ENCODE assay signal across 12 cellular contexts in the genomic region with DNA sequence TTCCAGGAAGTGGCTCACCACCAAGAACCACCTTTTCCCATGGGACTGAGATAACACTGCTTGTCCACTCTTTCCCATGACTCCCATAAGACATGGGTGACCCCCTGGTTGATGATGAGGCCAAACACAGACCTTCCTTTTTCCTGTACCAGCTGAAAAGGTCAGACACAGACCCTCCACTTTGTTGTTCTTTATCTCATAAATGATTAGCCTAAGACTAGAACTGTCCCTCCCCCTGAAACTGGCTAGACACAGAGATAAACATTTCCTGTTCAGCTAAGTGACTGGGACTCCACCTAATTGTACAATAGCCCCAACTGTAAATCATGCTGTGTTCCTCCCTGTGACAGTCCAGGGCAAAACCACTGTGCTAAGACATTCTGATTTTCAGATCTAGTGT. TPM values are rescaled to one million over a fixed set of nuclear protein-coding genes. Genes with fewer than 3 reads are reported as not detected.
DNase-seq lines count a peak whose midpoint lies in the region; ATAC-seq, FAIRE-seq and TF ChIP-seq lines count a peak whose summit lies in the region.
"Had no signal": no experiment of that assay in that cellular context is flagged by ENCODE, and none has a peak within 500 bp of the region (broad histone marks: within the 10 kb centered on the region; RNA-seq: fewer than 3 reads in every experiment).

No MANE protein-coding gene starts in this region.

- H3K27ac Mint-ChIP-seq in progenitor cell of endocrine pancreas: peak overlapping the region; percentile 24
- H3K27ac Mint-ChIP-seq: activated naive CD8-positive, alpha-beta T cell treated with anti-CD3 and anti-CD28 coated beads, Interleukin-2, amount 50 U/mL, for 24 hours; naive thymus-derived CD8-positive, alpha-beta T cell had no signal

- in situ Hi-C loops in HAP-1 (cut with MboI; ENCODE audit: low sequenced_read_pairs): no loop called here

- peaks cover 10% of the 10 kb centered on the region for H3K4me1 Mint-ChIP-seq in progenitor cell of endocrine pancreas (ENCODE audit: low read depth)
- H3K4me1 Mint-ChIP-seq: activated naive CD8-positive, alpha-beta T cell treated with anti-CD3 and anti-CD28 coated beads, Interleukin-2, amount 50 U/mL, for 24 hours; naive thymus-derived CD8-positive, alpha-beta T cell had no signal

- H3K27me3 ChIP-seq in HAP-1 (ENCODE audit: low read depth): no peaks in the 10 kb centered on the region

- FAIRE-seq in GM19239 (lab: Jason Lieb, UNC): peak; percentile 60

- peak; percentile 98 for ATAC-seq in HG02759 (IDR thresholded peaks at IDR 0.05; ENCODE audit: unreplicated experiment)
- ATAC-seq: activated naive CD8-positive, alpha-beta T cell treated with anti-CD3 and anti-CD28 coated beads, Interleukin-2, amount 50 U/mL, for 24 hours; naive thymus-derived CD8-positive, alpha-beta T cell had no signal

- TF ChIP-seq CTCF in progenitor cell of endocrine pancreas (IDR thresholded peaks at IDR 0.05; ENCODE audit: unreplicated experiment): no peak

- H3K4me3 ChIP-seq in HAP-1: no peak overlapping the region

- no peaks in the 10 kb centered on the region for H3K4me1 ChIP-seq in HAP-1

- H3K9me3 Mint-ChIP-seq in progenitor cell of endocrine pancreas (ENCODE audit: low read depth): peaks cover 2% of the 10 kb centered on the region
- H3K9me3 Mint-ChIP-seq: activated naive CD8-positive, alpha-beta T cell treated with anti-CD3 and anti-CD28 coated beads, Interleukin-2, amount 50 U/mL, for 24 hours; naive thymus-derived CD8-positive, alpha-beta T cell had no signal

- DNase-seq in GM19239 (ENCODE audit: insufficient read length, low spot score): no peak
- DNase-seq in HuH-7 (ENCODE audit: low spot score): peak; percentile 61
- no peak for DNase-seq in progenitor cell of endocrine pancreas (ENCODE audit: low spot score, unreplicated experiment)
- no peak for DNase-seq in SK-N-DZ (ENCODE audit: low spot score)
- no peak for DNase-seq in 8988T
- DNase-seq in HAP-1 (ENCODE audit: low spot score in 2 of 2): no peak
- DNase-seq: activated naive CD8-positive, alpha-beta T cell treated with anti-CD3 and anti-CD28 coated beads, Interleukin-2, amount 50 U/mL, for 24 hours; naive thymus-derived CD8-positive, alpha-beta T cell; NCI-H524; stimulated activated CD4-positive, alpha-beta T cell treated with anti-CD3 and anti-CD28 coated beads, Interleukin-2, amount 100 ng/mL, for 48 hours had no signal

- H3K36me3 Mint-ChIP-seq in progenitor cell of endocrine pancreas (ENCODE audit: insufficient read depth): no peaks in the 10 kb centered on the region
- H3K36me3 Mint-ChIP-seq: naive thymus-derived CD8-positive, alpha-beta T cell had no signal

- H3K36me3 ChIP-seq in HAP-1 (replicated peaks): no peaks in the 10 kb centered on the region

- H3K9me3 ChIP-seq in HAP-1: no peaks in the 10 kb centered on the region

- peaks cover 17% of the 10 kb centered on the region for H3K27me3 Mint-ChIP-seq in progenitor cell of endocrine pancreas
- H3K27me3 Mint-ChIP-seq: activated naive CD8-positive, alpha-beta T cell treated with anti-CD3 and anti-CD28 coated beads, Interleukin-2, amount 50 U/mL, for 24 hours had no signal

- H3K4me3 Mint-ChIP-seq in progenitor cell of endocrine pancreas (ENCODE audit: low read depth): no peak overlapping the region
- H3K4me3 Mint-ChIP-seq: activated naive CD8-positive, alpha-beta T cell treated with anti-CD3 and anti-CD28 coated beads, Interleukin-2, amount 50 U/mL, for 24 hours; naive thymus-derived CD8-positive, alpha-beta T cell had no signal

RNA-seq across cellular contexts. Expression of gene NRG3, which starts 8.2 kb away (rescaled TPM):
- total RNA-seq in progenitor cell of endocrine pancreas: 29.5 and 32.2 TPM in 2 replicates
- polyA plus RNA-seq in SK-N-DZ (2014; cell fraction: cytosol; rRNA removed): 3.2 and 5.9 TPM in 2 replicates
- 3.5 and 6.0 TPM in 2 replicates for polyA plus RNA-seq in SK-N-DZ (2014; cell fraction: nucleus; rRNA removed)
- total RNA-seq: fibroblast of lung; naive thymus-derived CD8-positive, alpha-beta T cell had no signal
- polyA plus RNA-seq: fibroblast of lung; naive thymus-derived CD8-positive, alpha-beta T cell had no signal
